ENCODE assay signal across 1 cellular context in genomic region chr19:48918801-48919247, GRCh38.
A peak's percentile ranks its signal among the peaks of the same experiment; 100 is the strongest.
TF ChIP-seq lines count a peak whose summit lies in the region.

No MANE protein-coding gene starts in this region.

TF ChIP-seq in K562, 482 proteins besides CTCF, POLR2A, EP300 and RAD21 (continued from another document):
- peak; percentile 38; the same call in 1 of the 2 replicates for TF ChIP-seq ZBTB40 (IDR thresholded peaks at IDR 0.05)
- TF ChIP-seq ZBTB40 (CRISPR knock-in tag; IDR thresholded peaks at IDR 0.05): no peak
- TF ChIP-seq LARP7 (IDR thresholded peaks at IDR 0.05): peak; percentile 51; the same call in 1 of the 2 replicates
- no peak for TF ChIP-seq HMBOX1 (IDR thresholded peaks at IDR 0.05)
- no peak for TF ChIP-seq CUX1 (CRISPR knock-in tag; IDR thresholded peaks at IDR 0.05)
- 0 out of 2 replicates have a peak, but pooled peaks have one; percentile 28 for TF ChIP-seq MTA1 (IDR thresholded peaks at IDR 0.05; ENCODE audit: borderline replicate concordance)
- no peak for TF ChIP-seq NBN (IDR thresholded peaks at IDR 0.05; ENCODE audit: low read depth)
- TF ChIP-seq HCFC1 (IDR thresholded peaks at IDR 0.05; ENCODE audit: low read depth, low read length): peak; percentile 98
- no peak for TF ChIP-seq ZNF780A (CRISPR knock-in tag; IDR thresholded peaks at IDR 0.05)
- TF ChIP-seq DPF2 (IDR thresholded peaks at IDR 0.05): peak; percentile 48
- no peak for TF ChIP-seq STAT6 (CRISPR knock-in tag; IDR thresholded peaks at IDR 0.05)
- TF ChIP-seq TCF3 (CRISPR knock-in tag; IDR thresholded peaks at IDR 0.05): peak; percentile 64
- peak; percentile 57 for TF ChIP-seq PBX2 (CRISPR knock-in tag; IDR thresholded peaks at IDR 0.05; ENCODE audit: low read depth)
- TF ChIP-seq PBX2 (tag; conservative IDR thresholded peaks at IDR 0.05; ENCODE audit: low read depth): peak; percentile 85
TF ChIP-seq in K562: peak in this region for 69.
